Comparison of ENCODE assay signal across 14 cellular contexts in the genomic region with DNA sequence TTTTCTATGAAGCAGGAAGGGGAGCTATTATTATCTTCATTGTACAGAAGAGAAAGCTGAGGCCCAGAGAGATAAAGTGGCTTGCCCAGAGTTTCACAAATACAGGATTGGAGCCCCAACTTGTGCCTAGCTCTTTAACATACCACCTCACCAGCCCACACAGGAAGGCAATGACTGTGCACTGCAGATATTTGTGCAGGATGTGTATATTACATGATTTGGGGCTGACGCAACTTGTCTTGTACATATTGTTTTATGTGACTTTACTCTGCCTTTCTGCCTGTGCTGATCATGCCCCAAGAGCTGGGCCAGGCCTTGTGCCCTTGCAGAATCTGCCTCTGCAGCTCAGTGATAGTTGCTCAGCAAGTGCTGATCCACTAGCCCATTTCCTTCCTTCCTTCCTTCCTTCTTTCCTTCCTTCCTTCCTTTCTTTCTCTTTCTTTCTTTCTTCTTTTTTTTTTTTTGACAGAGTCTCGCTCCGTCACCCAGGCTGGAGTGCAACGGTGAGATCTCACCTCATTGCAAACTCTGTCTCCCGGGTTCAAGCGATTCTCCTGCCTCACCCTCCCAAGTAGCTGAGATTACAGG.
DNase-seq lines count a peak whose midpoint lies in the region; ATAC-seq and TF ChIP-seq lines count a peak whose summit lies in the region.
"Had no signal": no experiment of that assay in that cellular context is flagged by ENCODE, and none has a peak within 500 bp of the region (broad histone marks: within the 10 kb centered on the region; RNA-seq: fewer than 3 reads in every experiment).

No MANE protein-coding gene starts in this region.

- peak; percentile 40 for ATAC-seq in foreskin keratinocyte
- ATAC-seq in GM21717 (IDR thresholded peaks at IDR 0.05; ENCODE audit: unreplicated experiment), result no peak
- ATAC-seq: HCT116 had no signal

- no peaks in the 10 kb centered on the region for H3K36me3 ChIP-seq in spleen
- H3K36me3 ChIP-seq: esophagus squamous epithelium, transverse colon had no signal

- H3K4me1 ChIP-seq in foreskin keratinocyte (peaks cover 5% of the 10 kb centered on the region), spleen (peaks cover 0 to 6% (median 0%) of the 10 kb centered on the region in 6 donors)
- H3K4me1 ChIP-seq: transverse colon had no signal

- intact Hi-C loops in spleen (cut with DNase I; ENCODE audit: low total_unique reads), result no loop called here

- TF ChIP-seq POLR2A in spleen (IDR thresholded peaks at IDR 0.05), result no peak

- TF ChIP-seq CTCF in foreskin keratinocyte (conservative IDR thresholded peaks at IDR 0.05) (no peak), spleen (IDR thresholded peaks at IDR 0.05 in 8 of 11, conservative IDR thresholded peaks at IDR 0.05 in 3 of 11) (no peak)

- 63 to 79% (median 74%) methylated on average over 6 of the region's 6 CpGs for WGBS in spleen, 5 donors

- H3K9me3 ChIP-seq in spleen, result no peaks in the 10 kb centered on the region
- H3K9me3 ChIP-seq: esophagus squamous epithelium, transverse colon had no signal

- no peak overlapping the region for H3K4me3 ChIP-seq in spleen
- H3K4me3 ChIP-seq: esophagus squamous epithelium, lung, transverse colon had no signal

- H3K27ac ChIP-seq in foreskin keratinocyte (peak overlapping the region; percentile 25), spleen (peak overlapping the region in 3 of 8 donors; percentile 3 to 30 (median 24))
- H3K27ac ChIP-seq: esophagus squamous epithelium, transverse colon had no signal

- peaks cover 6% of the 10 kb centered on the region for H3K27me3 ChIP-seq in foreskin keratinocyte
- H3K27me3 ChIP-seq in spleen (replicated peaks in 1 of 7), result peaks cover 0 to 10% (median 0%) of the 10 kb centered on the region in 7 donors

- DNase-seq in AML-193 (lab: John Stamatoyannopoulos, UW) (peak; percentile 40 to 63), HS-5 (ENCODE audit: low read depth) (peak; percentile 56), foreskin keratinocyte (peak; percentile 78 to 89), NCI-H1930 (lab: John Stamatoyannopoulos, UW) (no peak), spleen (no peak)
- DNase-seq in activated T-cell treated with anti-CD3 and anti-CD28 coated beads, Interleukin-2, amount 50 U/mL, for 48 hours, result peak; percentile 37 to 51
- DNase-seq in effector CD4-positive, alpha-beta T cell, result no peak
- DNase-seq: activated gamma-delta T cell, DMS 273 treated with DMSO at 0.1 percent for 48 hours, esophagus squamous epithelium, transverse colon had no signal

Comparison
In these comparisons a context has a peak if more than half of its experiments do, and no peak if none do; other contexts are left out.
1. DNase-seq: peak in AML-193 (2 of 2), HS-5 (single experiment), activated T-cell treated with anti-CD3 and anti-CD28 coated beads, Interleukin-2, amount 50 U/mL, for 48 hours (2 of 2) and foreskin keratinocyte (2 of 2); none in effector CD4-positive, alpha-beta T cell (single experiment), NCI-H1930 (0 of 2) and spleen (single experiment).